ENCODE assay signal across 17 cellular contexts in the genomic region with DNA sequence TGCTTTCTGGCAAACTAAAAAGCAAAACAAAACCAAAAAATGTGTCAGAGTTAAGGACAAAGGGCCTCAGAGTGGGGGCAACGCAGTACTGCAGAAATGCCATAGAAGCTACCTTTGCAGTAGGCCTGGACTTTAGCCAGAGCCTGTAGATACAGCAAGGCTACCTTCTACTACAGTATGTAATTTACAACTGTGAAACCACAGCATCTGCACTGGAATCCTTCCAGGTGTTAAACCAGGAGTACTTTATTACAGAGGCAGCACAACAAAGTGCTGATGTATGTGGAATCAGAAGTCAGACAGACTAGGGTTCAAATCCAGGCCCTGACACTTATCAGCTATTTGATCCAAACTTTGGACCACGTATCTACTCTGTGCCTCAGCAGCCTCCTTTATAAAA.
"Had no signal": no experiment of that assay in that cellular context is flagged by ENCODE, and none has a peak within 500 bp of the region (broad histone marks: within the 10 kb centered on the region; RNA-seq: fewer than 3 reads in every experiment).

No MANE protein-coding gene starts in this region.

- H3K27ac ChIP-seq: WERI-Rb-1 had no signal

- FAIRE-seq: RCC 7860 had no signal

- DNase-seq: activated CD4-positive, alpha-beta T cell treated with anti-CD3 and anti-CD28 coated beads for 36 hours; activated CD8-positive, alpha-beta memory T cell treated with anti-CD3 and anti-CD28 coated beads, Interleukin-2, amount 50 U/mL, for 4 hours; activated CD8-positive, alpha-beta T cell treated with anti-CD3 and anti-CD28 coated beads for 36 hours; activated T-cell treated with anti-CD3 and anti-CD28 coated beads, Interleukin-2, amount 50 U/mL, for 72 hours; cerebellar nuclear complex; KBM-7; NCI-H1048; NCI-H146; NCI-H187 treated with DMSO at 0.1 percent for 48 hours; NCI-H2081 treated with DMSO at 0.1 percent for 48 hours; NCI-H446; NCI-H524; NCI-H774; SHP77 treated with DMSO at 0.1 percent for 48 hours; WERI-Rb-1 had no signal

- ATAC-seq: activated CD4-positive, alpha-beta T cell treated with anti-CD3 and anti-CD28 coated beads for 36 hours; activated CD8-positive, alpha-beta T cell treated with anti-CD3 and anti-CD28 coated beads for 36 hours; activated naive CD4-positive, alpha-beta T cell treated with anti-CD3 and anti-CD28 coated beads, Interleukin-2, amount 50 U/mL, for 72 hours; activated T-cell treated with anti-CD3 and anti-CD28 coated beads, Interleukin-2, amount 50 U/mL, for 72 hours had no signal
